8 cellular contexts compared by ENCODE assay signal in the genomic region with DNA sequence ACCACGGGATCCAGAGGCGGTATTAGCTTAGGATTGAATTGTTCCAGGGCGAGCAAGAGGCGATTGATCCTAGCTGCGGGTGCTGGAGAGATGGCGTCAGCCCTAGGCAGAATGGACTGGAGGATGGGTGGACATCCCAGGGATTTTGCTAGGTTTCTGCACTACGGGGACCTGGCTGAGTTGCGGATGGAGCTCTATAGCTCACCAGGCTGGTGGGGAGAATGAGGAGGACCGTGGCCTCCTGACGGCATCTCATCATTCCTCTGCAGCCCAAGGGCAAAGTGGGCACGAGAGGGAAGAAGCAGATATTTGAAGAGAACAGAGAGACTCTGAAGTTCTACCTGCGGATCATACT. TPM values are rescaled to one million over a fixed set of nuclear protein-coding genes. Genes with fewer than 3 reads are reported as not detected.
DNase-seq lines count a peak whose midpoint lies in the region; ATAC-seq and TF ChIP-seq lines count a peak whose summit lies in the region.

No MANE protein-coding gene starts in this region.

- peak overlapping the region; percentile 99 for H3K27ac Mint-ChIP-seq in activated T-helper 17 cell treated with anti-CD3 and anti-CD28 coated beads, Interleukin-2, amount 50 U/mL, for 72 hours
- peak overlapping the region; percentile 100 for H3K27ac Mint-ChIP-seq in stimulated activated effector memory CD8-positive, alpha-beta T cell treated with anti-CD3 and anti-CD28 coated beads, Interleukin-12 subunit alpha, Interleukin-12 subunit beta, amount 100 ng/mL, for 72 hours

- peak overlapping the region; percentile 98 for H3K4me3 Mint-ChIP-seq in activated T-helper 17 cell treated with anti-CD3 and anti-CD28 coated beads, Interleukin-2, amount 50 U/mL, for 72 hours
- peak overlapping the region; percentile 100 for H3K4me3 Mint-ChIP-seq in stimulated activated effector memory CD8-positive, alpha-beta T cell treated with anti-CD3 and anti-CD28 coated beads, Interleukin-12 subunit alpha, Interleukin-12 subunit beta, amount 100 ng/mL, for 72 hours

- ATAC-seq in activated T-helper 17 cell treated with anti-CD3 and anti-CD28 coated beads, Interleukin-2, amount 50 U/mL, for 72 hours (replicated peaks), result no peak
- no peak for ATAC-seq in stimulated activated effector memory CD8-positive, alpha-beta T cell treated with anti-CD3 and anti-CD28 coated beads, Interleukin-12 subunit alpha, Interleukin-12 subunit beta, amount 100 ng/mL, for 72 hours
- ATAC-seq in HG02938 (IDR thresholded peaks at IDR 0.05; ENCODE audit: unreplicated experiment), result no peak

- no peaks in the 10 kb centered on the region for H3K4me1 ChIP-seq in HEK293 (ENCODE audit: control insufficient read depth, insufficient read depth, low read length)

- CTCF ChIA-PET in HEK293 (lab: Yijun Ruan, JAX), result interaction anchor here (0.7 to 1.1 kb wide), 3 partner anchors 17 to 48 kb away, joined by 3 read pairs; no protein-coding TSS in a partner anchor

- H3K9me3 Mint-ChIP-seq in activated T-helper 17 cell treated with anti-CD3 and anti-CD28 coated beads, Interleukin-2, amount 50 U/mL, for 72 hours, result no peaks in the 10 kb centered on the region
- no peaks in the 10 kb centered on the region for H3K9me3 Mint-ChIP-seq in stimulated activated effector memory CD8-positive, alpha-beta T cell treated with anti-CD3 and anti-CD28 coated beads, Interleukin-12 subunit alpha, Interleukin-12 subunit beta, amount 100 ng/mL, for 72 hours

- H3K9me3 ChIP-seq in HEK293 (ENCODE audit: control insufficient read depth, insufficient read depth, low read depth, low read length), result no peaks in the 10 kb centered on the region

- peaks cover 42% of the 10 kb centered on the region for H3K4me1 Mint-ChIP-seq in activated T-helper 17 cell treated with anti-CD3 and anti-CD28 coated beads, Interleukin-2, amount 50 U/mL, for 72 hours
- H3K4me1 Mint-ChIP-seq in stimulated activated effector memory CD8-positive, alpha-beta T cell treated with anti-CD3 and anti-CD28 coated beads, Interleukin-12 subunit alpha, Interleukin-12 subunit beta, amount 100 ng/mL, for 72 hours, result peaks cover 51% of the 10 kb centered on the region

- no peak for TF ChIP-seq CTCF in HEK293 (tag by site-specific recombination; IDR thresholded peaks at IDR 0.05)

- no peak for DNase-seq in stimulated activated effector memory CD8-positive, alpha-beta T cell treated with anti-CD3 and anti-CD28 coated beads, Interleukin-12 subunit alpha, Interleukin-12 subunit beta, amount 100 ng/mL, for 72 hours (ENCODE audit: low spot score in 2 of 2)
- DNase-seq in NCI-H748 (lab: John Stamatoyannopoulos, UW; ENCODE audit: unreplicated experiment), result no peak
- DNase-seq in SK-N-DZ (ENCODE audit: low spot score), result no peak
- no peak for DNase-seq in ACHN

- POLR2A ChIA-PET in HEK293 (lab: Yijun Ruan, JAX), result interaction anchor here (0.9 to 10.0 kb wide), 9 partner anchors 10 to 210 kb away, joined by 3 to 109 read pairs (median 6); a partner anchor contains a TSS

- peaks cover 55% of the 10 kb centered on the region for H3K36me3 Mint-ChIP-seq in activated T-helper 17 cell treated with anti-CD3 and anti-CD28 coated beads, Interleukin-2, amount 50 U/mL, for 72 hours (ENCODE audit: low read depth)
- H3K36me3 Mint-ChIP-seq in stimulated activated effector memory CD8-positive, alpha-beta T cell treated with anti-CD3 and anti-CD28 coated beads, Interleukin-12 subunit alpha, Interleukin-12 subunit beta, amount 100 ng/mL, for 72 hours, result peaks cover 59% of the 10 kb centered on the region

- peaks cover 4 to 47% of the 10 kb centered on the region in 2 experiments; a peak in 2 of 3 replicates for H3K36me3 ChIP-seq in HEK293 (ENCODE audit: control insufficient read depth in 2 of 2, insufficient read depth in 1 of 2, low read length in 2 of 2)

- H3K4me3 ChIP-seq in HEK293 (ENCODE audit: low read depth, low read length) (peak overlapping the region; percentile 93), iPS-11a (ENCODE audit: low read depth, low read length) (peak overlapping the region; percentile 95)

- H3K27me3 Mint-ChIP-seq in activated T-helper 17 cell treated with anti-CD3 and anti-CD28 coated beads, Interleukin-2, amount 50 U/mL, for 72 hours, result no peaks in the 10 kb centered on the region

- H3K27ac ChIP-seq in HEK293 (ENCODE audit: extremely low read depth, low read depth, low read length), result no peak overlapping the region; the same call in 1 of the 2 replicates

- in situ Hi-C loops in ACHN (cut with HindIII; ENCODE audit: low pct_ligation_motif_present, low pct_unique_long_range_greater_than_20kb, low sequenced_read_pairs), result no loop called here

TF ChIP-seq in HEK293, 187 proteins besides CTCF, POLR2A, EP300 and RAD21 (continues in another document):
- TF ChIP-seq, protein P1, sequence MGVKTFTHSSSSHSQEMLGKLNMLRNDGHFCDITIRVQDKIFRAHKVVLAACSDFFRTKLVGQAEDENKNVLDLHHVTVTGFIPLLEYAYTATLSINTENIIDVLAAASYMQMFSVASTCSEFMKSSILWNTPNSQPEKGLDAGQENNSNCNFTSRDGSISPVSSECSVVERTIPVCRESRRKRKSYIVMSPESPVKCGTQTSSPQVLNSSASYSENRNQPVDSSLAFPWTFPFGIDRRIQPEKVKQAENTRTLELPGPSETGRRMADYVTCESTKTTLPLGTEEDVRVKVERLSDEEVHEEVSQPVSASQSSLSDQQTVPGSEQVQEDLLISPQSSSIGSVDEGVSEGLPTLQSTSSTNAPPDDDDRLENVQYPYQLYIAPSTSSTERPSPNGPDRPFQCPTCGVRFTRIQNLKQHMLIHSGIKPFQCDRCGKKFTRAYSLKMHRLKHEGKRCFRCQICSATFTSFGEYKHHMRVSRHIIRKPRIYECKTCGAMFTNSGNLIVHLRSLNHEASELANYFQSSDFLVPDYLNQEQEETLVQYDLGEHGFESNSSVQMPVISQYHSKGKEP (tag by site-specific recombination; IDR thresholded peaks at IDR 0.05), result no peak
- TF ChIP-seq HOXA7 (CRISPR knock-in tag; IDR thresholded peaks at IDR 0.05; ENCODE audit: borderline replicate concordance) (no peak), SCRT1 (tag by site-specific recombination; IDR thresholded peaks at IDR 0.05; ENCODE audit: borderline replicate concordance) (no peak), MZF1 (tag by site-specific recombination; IDR thresholded peaks at IDR 0.05; ENCODE audit: borderline replicate concordance) (no peak), ZNF768 (tag by site-specific recombination; IDR thresholded peaks at IDR 0.05) (no peak), ZNF174 (tag by site-specific recombination; IDR thresholded peaks at IDR 0.05) (no peak), ZNF830 (tag by site-specific recombination; IDR thresholded peaks at IDR 0.05; ENCODE audit: low read depth) (no peak), ZFHX2 (tag by site-specific recombination; conservative IDR thresholded peaks at IDR 0.05) (no peak), ZBTB48 (tag by site-specific recombination; IDR thresholded peaks at IDR 0.05) (no peak), ZNF529 (tag by site-specific recombination; IDR thresholded peaks at IDR 0.05; ENCODE audit: insufficient replicate concordance) (no peak), ZSCAN23 (tag by site-specific recombination; IDR thresholded peaks at IDR 0.05) (no peak)
- TF ChIP-seq, protein P2, sequence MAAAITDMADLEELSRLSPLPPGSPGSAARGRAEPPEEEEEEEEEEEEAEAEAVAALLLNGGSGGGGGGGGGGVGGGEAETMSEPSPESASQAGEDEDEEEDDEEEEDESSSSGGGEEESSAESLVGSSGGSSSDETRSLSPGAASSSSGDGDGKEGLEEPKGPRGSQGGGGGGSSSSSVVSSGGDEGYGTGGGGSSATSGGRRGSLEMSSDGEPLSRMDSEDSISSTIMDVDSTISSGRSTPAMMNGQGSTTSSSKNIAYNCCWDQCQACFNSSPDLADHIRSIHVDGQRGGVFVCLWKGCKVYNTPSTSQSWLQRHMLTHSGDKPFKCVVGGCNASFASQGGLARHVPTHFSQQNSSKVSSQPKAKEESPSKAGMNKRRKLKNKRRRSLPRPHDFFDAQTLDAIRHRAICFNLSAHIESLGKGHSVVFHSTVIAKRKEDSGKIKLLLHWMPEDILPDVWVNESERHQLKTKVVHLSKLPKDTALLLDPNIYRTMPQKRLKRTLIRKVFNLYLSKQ (tag by site-specific recombination; IDR thresholded peaks at IDR 0.05; ENCODE audit: borderline replicate concordance), result no peak
- TF ChIP-seq, protein P3, sequence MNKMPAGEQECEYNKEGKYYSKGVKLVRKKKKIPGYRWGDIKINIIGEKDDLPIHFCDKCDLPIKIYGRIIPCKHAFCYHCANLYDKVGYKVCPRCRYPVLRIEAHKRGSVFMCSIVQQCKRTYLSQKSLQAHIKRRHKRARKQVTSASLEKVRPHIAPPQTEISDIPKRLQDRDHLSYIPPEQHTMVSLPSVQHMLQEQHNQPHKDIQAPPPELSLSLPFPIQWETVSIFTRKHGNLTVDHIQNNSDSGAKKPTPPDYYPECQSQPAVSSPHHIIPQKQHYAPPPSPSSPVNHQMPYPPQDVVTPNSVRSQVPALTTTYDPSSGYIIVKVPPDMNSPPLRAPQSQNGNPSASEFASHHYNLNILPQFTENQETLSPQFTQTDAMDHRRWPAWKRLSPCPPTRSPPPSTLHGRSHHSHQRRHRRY (tag by site-specific recombination; IDR thresholded peaks at IDR 0.05), result no peak

RNA-seq across cellular contexts. Expression of a gene that starts 0.6 kb away (rescaled TPM):
- 10 to 100 TPM; 31.7 to 39.5 TPM for total RNA-seq in activated T-helper 17 cell treated with anti-CD3 and anti-CD28 coated beads, Interleukin-2, amount 50 U/mL, for 72 hours
- polyA plus RNA-seq in SK-N-DZ (2014; cell fraction: cytosol; rRNA removed), result 61.0 and 71.6 TPM in 2 replicates
- 41.0 and 59.2 TPM in 2 replicates for polyA plus RNA-seq in SK-N-DZ (2014; cell fraction: nucleus; rRNA removed)

RNA-seq across cellular contexts. Expression of a gene that starts 19.7 kb away (rescaled TPM):
- total RNA-seq in activated T-helper 17 cell treated with anti-CD3 and anti-CD28 coated beads, Interleukin-2, amount 50 U/mL, for 72 hours, result 100 to 1,000 TPM; 104 to 145 TPM
- polyA plus RNA-seq in SK-N-DZ (2014; cell fraction: cytosol; rRNA removed), result 15.7 and 18.3 TPM in 2 replicates
- 50.0 and 79.1 TPM in 2 replicates for polyA plus RNA-seq in SK-N-DZ (2014; cell fraction: nucleus; rRNA removed)

RNA-seq across cellular contexts. Expression of a gene that starts 21.2 kb away (rescaled TPM):
- total RNA-seq in activated T-helper 17 cell treated with anti-CD3 and anti-CD28 coated beads, Interleukin-2, amount 50 U/mL, for 72 hours, result 10 to 100 TPM in 1 of 2 donors, 1 to 10 TPM in 1; 3.5 to 15.7 TPM
- 1.7 TPM in 2 replicates for polyA plus RNA-seq in SK-N-DZ (2014; cell fraction: cytosol; rRNA removed)
- polyA plus RNA-seq in SK-N-DZ (2014; cell fraction: nucleus; rRNA removed), result 8.7 and 11.9 TPM in 2 replicates

RNA-seq across cellular contexts. Expression of a gene that starts 28.6 kb away (rescaled TPM):
- total RNA-seq in activated T-helper 17 cell treated with anti-CD3 and anti-CD28 coated beads, Interleukin-2, amount 50 U/mL, for 72 hours, result 1 to 10 TPM; 6.6 to 7.1 TPM
- polyA plus RNA-seq in SK-N-DZ (2014; cell fraction: cytosol; rRNA removed), result 1.8 and 3.1 TPM in 2 replicates
- polyA plus RNA-seq in SK-N-DZ (2014; cell fraction: nucleus; rRNA removed), result 30.9 and 36.3 TPM in 2 replicates

RNA-seq across cellular contexts. Expression of a gene that starts 35.6 kb away (rescaled TPM):
- total RNA-seq in activated T-helper 17 cell treated with anti-CD3 and anti-CD28 coated beads, Interleukin-2, amount 50 U/mL, for 72 hours, result 100 to 1,000 TPM in 1 of 2 donors, 10 to 100 TPM in 1; 90.0 to 141 TPM
- polyA plus RNA-seq in SK-N-DZ (2014; cell fraction: cytosol; rRNA removed), result 123 and 140 TPM in 2 replicates
- 436 and 437 TPM in 2 replicates for polyA plus RNA-seq in SK-N-DZ (2014; cell fraction: nucleus; rRNA removed)
